25 cellular contexts compared by ENCODE assay signal in the genomic region with DNA sequence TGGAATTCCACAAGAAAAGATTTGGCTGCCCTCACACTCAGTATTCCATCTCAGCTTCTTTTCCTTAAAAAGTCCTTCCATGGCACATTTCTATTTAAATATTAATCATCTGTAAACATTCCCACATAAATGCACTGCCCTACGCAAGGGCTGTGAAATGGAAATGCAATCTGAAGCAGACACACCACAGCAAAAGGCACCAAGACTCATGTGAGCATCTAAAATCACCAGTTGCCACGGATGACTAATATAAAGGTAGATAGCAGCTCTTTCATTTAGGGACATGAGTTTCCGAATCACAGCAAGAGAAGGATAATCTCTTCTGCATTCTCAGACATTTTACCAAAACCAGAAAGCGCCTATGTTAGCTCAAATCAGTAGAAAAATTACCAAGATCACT. TPM values are rescaled to one million over a fixed set of nuclear protein-coding genes. Genes with fewer than 3 reads are reported as not detected.
A peak's percentile ranks its signal among the peaks of the same experiment; 100 is the strongest.
DNase-seq lines count a peak whose midpoint lies in the region; ATAC-seq, FAIRE-seq and TF ChIP-seq lines count a peak whose summit lies in the region.
"Had no signal": no experiment of that assay in that cellular context is flagged by ENCODE, and none has a peak within 500 bp of the region (broad histone marks: within the 10 kb centered on the region; RNA-seq: fewer than 3 reads in every experiment).

No MANE protein-coding gene starts in this region.

- peak; percentile 52 to 73 for ATAC-seq in activated T-cell treated with anti-CD3 and anti-CD28 coated beads, Interleukin-2, amount 50 U/mL, for 72 hours (replicated peaks in 1 of 2)

- no peaks in the 10 kb centered on the region for H3K9me3 Mint-ChIP-seq in activated T-cell treated with anti-CD3 and anti-CD28 coated beads, Interleukin-2, amount 50 U/mL, for 72 hours
- no peaks in the 10 kb centered on the region for H3K9me3 Mint-ChIP-seq in astrocyte (ENCODE audit: unreplicated experiment)
- H3K9me3 Mint-ChIP-seq: T-helper 1 cell treated with Interleukin-12 subunit alpha and Interleukin-12 subunit beta and Interleukin-4 antibody, amounts not matched to agents 30 μg/mL and 1 μg/mL, for 36 hours had no signal

- no peaks in the 10 kb centered on the region for H4K20me1 ChIP-seq in astrocyte (ENCODE audit: insufficient read depth, low read length)
- H4K20me1 ChIP-seq in osteoblast (ENCODE audit: insufficient read depth, low read length), result no peaks in the 10 kb centered on the region

- H3K4me2 ChIP-seq in astrocyte (ENCODE audit: low read length) (no peak overlapping the region), osteoblast (ENCODE audit: insufficient read depth, low read length) (no peak overlapping the region)

- no peak overlapping the region for H3K9ac ChIP-seq in astrocyte (ENCODE audit: low read length)

- H3K79me2 ChIP-seq in astrocyte (ENCODE audit: insufficient read depth, low read length), result peaks cover 68% of the 10 kb centered on the region
- peaks cover 64% of the 10 kb centered on the region for H3K79me2 ChIP-seq in osteoblast (ENCODE audit: insufficient read depth, low read length)

- H3K27me3 ChIP-seq in astrocyte (ENCODE audit: insufficient read depth, low read length), result no peaks in the 10 kb centered on the region
- no peaks in the 10 kb centered on the region for H3K27me3 ChIP-seq in osteoblast (ENCODE audit: insufficient read depth, low read length)
- H3K27me3 ChIP-seq: breast epithelium, upper lobe of left lung had no signal

- H3K9me3 ChIP-seq in astrocyte (ENCODE audit: insufficient read depth, low read depth, low read length) (no peaks in the 10 kb centered on the region), osteoblast (ENCODE audit: low read depth, low read length) (no peaks in the 10 kb centered on the region)
- H3K9me3 ChIP-seq: breast epithelium, upper lobe of left lung had no signal

- H3K4me1 ChIP-seq in astrocyte (ENCODE audit: insufficient read depth, low read length) (peaks cover 30% of the 10 kb centered on the region), osteoblast (ENCODE audit: insufficient read depth, low read length) (peaks cover 56% of the 10 kb centered on the region)
- H3K4me1 ChIP-seq: breast epithelium, upper lobe of left lung had no signal

- H3K27ac ChIP-seq in astrocyte (ENCODE audit: low read depth, low read length), result no peak overlapping the region
- H3K27ac ChIP-seq in osteoblast (ENCODE audit: low read depth, low read length), result peak overlapping the region; percentile 67
- H3K27ac ChIP-seq: breast epithelium, C4-2B, coronary artery, HL-60, upper lobe of left lung, VCaP had no signal

- peak in 1 of 2 donors; percentile 11 for DNase-seq in activated T-cell treated with anti-CD3 and anti-CD28 coated beads, Interleukin-2, amount 50 U/mL, for 72 hours
- DNase-seq in activated T-cell treated with anti-CD3 and anti-CD28 coated beads, Interleukin-2, amount 50 U/mL, for 1 hour, result no peak
- DNase-seq in M059J (ENCODE audit: low read depth) (peak; percentile 66), astrocyte (ENCODE audit: low read depth) (peak; percentile 82), osteoblast (ENCODE audit: insufficient read length, low spot score, missing footprints) (no peak), ureter (ENCODE audit: low spot score) (no peak), GM12892 (ENCODE audit: insufficient read length) (no peak), globus pallidus (ENCODE audit: low spot score) (no peak)
- DNase-seq: ACHN; endodermal cell; glutamatergic neuron; H7; kidney glomerular epithelial cell; NCI-H1417; NCI-H2081 treated with DMSO at 0.1 percent for 48 hours; occipital lobe; stimulated activated CD4-positive, alpha-beta T cell treated with anti-CD3 and anti-CD28 coated beads, Interleukin-12 subunit alpha, Interleukin-12 subunit beta, amount 100 ng/mL, for 4 hours; upper lobe of left lung had no signal

- peak overlapping the region; percentile 55 for H3K27ac Mint-ChIP-seq in activated T-cell treated with anti-CD3 and anti-CD28 coated beads, Interleukin-2, amount 50 U/mL, for 72 hours
- H3K27ac Mint-ChIP-seq in astrocyte (ENCODE audit: unreplicated experiment), result no peak overlapping the region
- H3K27ac Mint-ChIP-seq: endodermal cell; T-helper 1 cell treated with Interleukin-12 subunit alpha and Interleukin-12 subunit beta and Interleukin-4 antibody, amounts not matched to agents 30 μg/mL and 1 μg/mL, for 36 hours had no signal

- no peak overlapping the region for H2AFZ ChIP-seq in astrocyte (ENCODE audit: low read depth, low read length)
- H2AFZ ChIP-seq in osteoblast (ENCODE audit: low read length), result no peak overlapping the region

- no peaks in the 10 kb centered on the region for H3K36me3 Mint-ChIP-seq in activated T-cell treated with anti-CD3 and anti-CD28 coated beads, Interleukin-2, amount 50 U/mL, for 72 hours (ENCODE audit: insufficient read depth in 2 of 2)
- no peaks in the 10 kb centered on the region for H3K36me3 Mint-ChIP-seq in astrocyte (ENCODE audit: low read depth, unreplicated experiment)

- H3K36me3 ChIP-seq in astrocyte (ENCODE audit: insufficient read depth, low read length), result no peaks in the 10 kb centered on the region
- H3K36me3 ChIP-seq in osteoblast (ENCODE audit: insufficient read depth, low read length), result no peaks in the 10 kb centered on the region
- H3K36me3 ChIP-seq: breast epithelium, upper lobe of left lung had no signal

- peak overlapping the region; percentile 3 to 38 for H3K4me3 Mint-ChIP-seq in activated T-cell treated with anti-CD3 and anti-CD28 coated beads, Interleukin-2, amount 50 U/mL, for 72 hours
- no peak overlapping the region for H3K4me3 Mint-ChIP-seq in astrocyte (ENCODE audit: unreplicated experiment)
- H3K4me3 Mint-ChIP-seq: endodermal cell; T-helper 1 cell treated with Interleukin-12 subunit alpha and Interleukin-12 subunit beta and Interleukin-4 antibody, amounts not matched to agents 30 μg/mL and 1 μg/mL, for 36 hours had no signal

- peaks cover 36% of the 10 kb centered on the region for H3K4me1 Mint-ChIP-seq in activated T-cell treated with anti-CD3 and anti-CD28 coated beads, Interleukin-2, amount 50 U/mL, for 72 hours (ENCODE audit: low read depth)
- H3K4me1 Mint-ChIP-seq in astrocyte (ENCODE audit: low read depth, unreplicated experiment), result peaks cover 11% of the 10 kb centered on the region

- TF ChIP-seq CTCF in astrocyte (IDR thresholded peaks at IDR 0.05; ENCODE audit: insufficient read depth, low read depth, low read length), result no peak
- no peak for TF ChIP-seq CTCF in osteoblast (IDR thresholded peaks at IDR 0.05; ENCODE audit: extremely low read depth, low read depth, low read length)

- no peaks in the 10 kb centered on the region for H3K27me3 Mint-ChIP-seq in activated T-cell treated with anti-CD3 and anti-CD28 coated beads, Interleukin-2, amount 50 U/mL, for 72 hours (ENCODE audit: low read depth)
- no peaks in the 10 kb centered on the region for H3K27me3 Mint-ChIP-seq in astrocyte (ENCODE audit: low read depth, unreplicated experiment)

- TF ChIP-seq POLR2A in GM12892 (IDR thresholded peaks at IDR 0.05; ENCODE audit: low read depth, low read length), result no peak

- FAIRE-seq in astrocyte (lab: Jason Lieb, UNC), result no peak
- FAIRE-seq in GM12892 (lab: Jason Lieb, UNC), result no peak
- FAIRE-seq: G401.6 had no signal

- no peak overlapping the region for H3K4me3 ChIP-seq in astrocyte (ENCODE audit: insufficient read depth, low read depth, low read length)
- no peak overlapping the region for H3K4me3 ChIP-seq in osteoblast (ENCODE audit: insufficient read depth, low read length)
- H3K4me3 ChIP-seq: breast epithelium, coronary artery, upper lobe of left lung had no signal

RNA-seq across cellular contexts. Expression of a gene that starts 31.6 kb away (rescaled TPM):
- total RNA-seq in activated T-cell treated with anti-CD3 and anti-CD28 coated beads, Interleukin-2, amount 50 U/mL, for 72 hours, result 100 to 1,000 TPM in 1 of 2 donors, 10 to 100 TPM in 1; 85.4 to 106 TPM
- 102 and 109 TPM in 2 replicates for total RNA-seq in M059J (2014; rRNA removed; shearing (Covaris generic))
- 47.0 and 50.1 TPM in 2 replicates for total RNA-seq in astrocyte
- total RNA-seq in osteoblast, result 34.0 and 39.2 TPM in 2 replicates
- total RNA-seq in ureter, result 76.2 TPM
- 124 TPM for polyA plus RNA-seq in GM12892 (2012; ENCODE audit: missing spikeins)

Comparison
In these comparisons a context has a peak if more than half of its experiments do, and no peak if none do; other contexts are left out.
1. DNase-seq: peak in M059J (single experiment) and astrocyte (single experiment); none in activated T-cell treated with anti-CD3 and anti-CD28 coated beads, Interleukin-2, amount 50 U/mL, for 1 hour (single experiment), osteoblast (single experiment), ureter (single experiment), GM12892 (single experiment) and globus pallidus (single experiment).